18 cellular contexts compared by ENCODE assay signal in genomic region chr13:41470187-41470586, GRCh38. TPM values are rescaled to one million over a fixed set of nuclear protein-coding genes. Genes with fewer than 3 reads are reported as not detected.
A peak's percentile ranks its signal among the peaks of the same experiment; 100 is the strongest.
DNase-seq lines count a peak whose midpoint lies in the region; ATAC-seq and TF ChIP-seq lines count a peak whose summit lies in the region.
"Had no signal": no experiment of that assay in that cellular context is flagged by ENCODE, and none has a peak within 500 bp of the region (broad histone marks: within the 10 kb centered on the region; RNA-seq: fewer than 3 reads in every experiment).

No MANE protein-coding gene starts in this region.

- H3K9me3 Mint-ChIP-seq in activated T-cell treated with anti-CD3 and anti-CD28 coated beads, Interleukin-2, amount 50 U/mL, for 4 hours, result peaks cover 7% of the 10 kb centered on the region
- no peaks in the 10 kb centered on the region for H3K9me3 Mint-ChIP-seq in Calu3 (ENCODE audit: low read depth, unreplicated experiment)

- H3K4me3 ChIP-seq in lower lobe of right lung, result no peak overlapping the region
- H3K4me3 ChIP-seq: esophagus squamous epithelium, HAP-1, PC-9, sigmoid colon, upper lobe of right lung had no signal

- TF ChIP-seq CTCF in lower lobe of right lung (IDR thresholded peaks at IDR 0.05) (no peak), Calu3 (IDR thresholded peaks at IDR 0.05; ENCODE audit: unreplicated experiment) (no peak)

- H3K9me3 ChIP-seq in lower lobe of right lung, result no peaks in the 10 kb centered on the region
- H3K9me3 ChIP-seq: esophagus squamous epithelium, HAP-1, upper lobe of right lung had no signal

- no peak overlapping the region for H3K27ac Mint-ChIP-seq in Calu3 (ENCODE audit: unreplicated experiment)

- no peaks in the 10 kb centered on the region for H3K27me3 ChIP-seq in lower lobe of right lung (ENCODE audit: low read depth)
- H3K27me3 ChIP-seq: esophagus squamous epithelium, sigmoid colon, upper lobe of right lung had no signal

- BruUV-seq in Calu3 (replicated peaks; lab: Mats Ljungman, UMichigan), result no TSS peak

- peaks cover 56% of the 10 kb centered on the region for H3K36me3 Mint-ChIP-seq in activated T-cell treated with anti-CD3 and anti-CD28 coated beads, Interleukin-2, amount 50 U/mL, for 4 hours (ENCODE audit: insufficient read depth)
- H3K36me3 Mint-ChIP-seq in Calu3 (ENCODE audit: insufficient read depth, unreplicated experiment), result no peaks in the 10 kb centered on the region

- no peaks in the 10 kb centered on the region for H3K27me3 Mint-ChIP-seq in activated T-cell treated with anti-CD3 and anti-CD28 coated beads, Interleukin-2, amount 50 U/mL, for 4 hours (ENCODE audit: low read depth)
- H3K27me3 Mint-ChIP-seq in Calu3 (ENCODE audit: unreplicated experiment), result no peaks in the 10 kb centered on the region

- peaks cover 60% of the 10 kb centered on the region for H3K36me3 ChIP-seq in lower lobe of right lung
- H3K36me3 ChIP-seq: HAP-1 had no signal

- peak; percentile 32 for DNase-seq in activated CD8-positive, alpha-beta memory T cell treated with anti-CD3 and anti-CD28 coated beads, Interleukin-2, amount 50 U/mL, for 24 hours (ENCODE audit: extremely low read depth)
- DNase-seq in activated CD8-positive, alpha-beta memory T cell treated with anti-CD3 and anti-CD28 coated beads, Interleukin-2, amount 50 U/mL, for 48 hours, result no peak
- no peak for DNase-seq in activated T-cell treated with anti-CD3 and anti-CD28 coated beads, Interleukin-2, amount 50 U/mL, for 4 hours
- DNase-seq in lower lobe of right lung, result no peak
- peak; percentile 46 for DNase-seq in stimulated activated naive CD4-positive, alpha-beta T cell treated with Interleukin-2 at 50 U/mL for 16 hours (lab: John Stamatoyannopoulos, UW)
- no peak for DNase-seq in germinal center (ENCODE audit: low spot score)
- DNase-seq in Calu3, result no peak
- DNase-seq: amniotic stem cell, DND-41, esophagus squamous epithelium, KG1, NCI-H2029 treated with DMSO at 0.1 percent for 48 hours, NCI-H526, PC-9, sigmoid colon, upper lobe of right lung had no signal

- peak; percentile 82 to 85 for ATAC-seq in activated T-cell treated with anti-CD3 and anti-CD28 coated beads, Interleukin-2, amount 50 U/mL, for 4 hours
- no peak for ATAC-seq in lower lobe of right lung
- ATAC-seq in HG02885 (IDR thresholded peaks at IDR 0.05; ENCODE audit: poor library complexity, unreplicated experiment), result no peak
- ATAC-seq: upper lobe of right lung had no signal

- peaks cover 73% of the 10 kb centered on the region for H3K4me1 Mint-ChIP-seq in activated T-cell treated with anti-CD3 and anti-CD28 coated beads, Interleukin-2, amount 50 U/mL, for 4 hours (ENCODE audit: low read depth)
- H3K4me1 Mint-ChIP-seq in Calu3 (ENCODE audit: low read depth, unreplicated experiment), result peaks cover 9% of the 10 kb centered on the region

- no peak overlapping the region for H3K4me3 Mint-ChIP-seq in activated T-cell treated with anti-CD3 and anti-CD28 coated beads, Interleukin-2, amount 50 U/mL, for 4 hours
- no peak overlapping the region for H3K4me3 Mint-ChIP-seq in Calu3 (ENCODE audit: low read depth, unreplicated experiment)

- H3K4me1 ChIP-seq in lower lobe of right lung, result peaks cover 16% of the 10 kb centered on the region

- peak overlapping the region; percentile 7 for H3K27ac ChIP-seq in lower lobe of right lung
- H3K27ac ChIP-seq: esophagus squamous epithelium, PC-9, sigmoid colon, upper lobe of right lung had no signal

- intact Hi-C loops in lower lobe of right lung (cut with DNase I) (no loop called here), Calu3 (cut with micrococcal nuclease; ENCODE audit: unreplicated experiment) (no loop called here)

- CTCF ChIA-PET in Calu3 (lab: Charles Lee), result no interaction called here

RNA-seq across cellular contexts. Expression of gene RGCC, which starts 12.8 kb away (rescaled TPM):
- total RNA-seq in activated T-cell treated with anti-CD3 and anti-CD28 coated beads, Interleukin-2, amount 50 U/mL, for 4 hours, result 100 to 1,000 TPM; 163 to 216 (median 185) TPM
- total RNA-seq in lower lobe of right lung (381 TPM), Calu3 (2022) (0.93 and 1.7 TPM in 2 replicates)

Comparison
In these comparisons a context has a peak if more than half of its experiments do, and no peak if none do; other contexts are left out.
1. DNase-seq: peak in activated CD8-positive, alpha-beta memory T cell treated with anti-CD3 and anti-CD28 coated beads, Interleukin-2, amount 50 U/mL, for 24 hours (single experiment) and stimulated activated naive CD4-positive, alpha-beta T cell treated with Interleukin-2 at 50 U/mL for 16 hours (single experiment); none in activated CD8-positive, alpha-beta memory T cell treated with anti-CD3 and anti-CD28 coated beads, Interleukin-2, amount 50 U/mL, for 48 hours (single experiment), activated T-cell treated with anti-CD3 and anti-CD28 coated beads, Interleukin-2, amount 50 U/mL, for 4 hours (single experiment), lower lobe of right lung (single experiment), germinal center (single experiment) and Calu3 (single experiment).
2. ATAC-seq: peak in activated T-cell treated with anti-CD3 and anti-CD28 coated beads, Interleukin-2, amount 50 U/mL, for 4 hours (2 of 2); none in lower lobe of right lung (0 of 2) and HG02885 (single experiment).
3. RNA of gene RGCC, which starts 12.8 kb away (total RNA-seq): 381 TPM in lower lobe of right lung (single experiment) and 163 to 216 TPM in activated T-cell treated with anti-CD3 and anti-CD28 coated beads, Interleukin-2, amount 50 U/mL, for 4 hours; 0.93 to 1.7 TPM in Calu3; every median in the first group is over 10 times any median in the second.